16 cellular contexts compared by ENCODE assay signal in the genomic region with DNA sequence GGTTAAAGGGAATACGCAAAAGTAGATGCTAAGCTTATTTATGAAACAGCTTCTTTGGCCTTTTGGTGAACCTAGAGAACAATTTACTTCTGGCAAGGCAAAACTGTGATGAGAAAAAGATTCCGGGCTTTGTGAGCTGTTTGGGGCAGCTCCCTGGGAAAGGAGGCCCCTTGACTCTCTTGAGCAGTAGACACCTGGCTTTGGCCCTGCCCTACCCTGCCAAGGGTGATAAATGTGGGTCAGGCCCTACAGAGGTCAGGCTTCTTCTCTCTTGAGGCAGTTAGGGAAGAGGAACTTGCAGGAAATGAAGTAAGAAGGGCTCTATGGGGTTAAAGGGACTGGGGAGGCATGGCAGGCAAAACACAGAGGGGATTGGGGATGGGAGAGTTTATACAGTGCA.
A peak's percentile ranks its signal among the peaks of the same experiment; 100 is the strongest.
DNase-seq lines count a peak whose midpoint lies in the region; ATAC-seq and TF ChIP-seq lines count a peak whose summit lies in the region.
"Had no signal": no experiment of that assay in that cellular context is flagged by ENCODE, and none has a peak within 500 bp of the region (broad histone marks: within the 10 kb centered on the region; RNA-seq: fewer than 3 reads in every experiment).

No MANE protein-coding gene starts in this region.

- POLR2A ChIA-PET in CD4-positive, alpha-beta T cell (lab: Charles Lee), result interaction anchor here (0.6 to 4.8 kb wide), 2 partner anchors 10 to 53 kb away, joined by 3 to 27 read pairs; no protein-coding TSS in a partner anchor
- POLR2A ChIA-PET in activated CD8-positive, alpha-beta T cell treated with anti-CD3 and anti-CD28 coated beads for 36 hours (lab: Charles Lee), result interaction anchor here (0.9 to 1.4 kb wide), 2 partner anchors 10 to 16 kb away, joined by 4 to 5 read pairs; no protein-coding TSS in a partner anchor

- no peaks in the 10 kb centered on the region for H3K27me3 Mint-ChIP-seq in CD4-positive, alpha-beta T cell
- no peaks in the 10 kb centered on the region for H3K27me3 Mint-ChIP-seq in activated CD8-positive, alpha-beta T cell treated with anti-CD3 and anti-CD28 coated beads for 36 hours
- H3K27me3 Mint-ChIP-seq in mesothelial cell of epicardium (ENCODE audit: low read depth), result no peaks in the 10 kb centered on the region

- no peaks in the 10 kb centered on the region for H3K9me3 ChIP-seq in CD4-positive, alpha-beta T cell (ENCODE audit: control insufficient read depth, low read length)
- H3K9me3 ChIP-seq in sigmoid colon, result no peaks in the 10 kb centered on the region
- H3K9me3 ChIP-seq: transverse colon had no signal

- peak overlapping the region; percentile 49 for H3K4me3 Mint-ChIP-seq in CD4-positive, alpha-beta T cell
- H3K4me3 Mint-ChIP-seq in activated CD8-positive, alpha-beta T cell treated with anti-CD3 and anti-CD28 coated beads for 36 hours, result no peak overlapping the region
- H3K4me3 Mint-ChIP-seq in mesothelial cell of epicardium, result no peak overlapping the region
- H3K4me3 Mint-ChIP-seq: IgD-negative memory B cell, neural crest cell had no signal

- H3K4me3 ChIP-seq in HL-60 (replicated peaks; ENCODE audit: insufficient read depth, low read length) (no peak overlapping the region), sigmoid colon (no peak overlapping the region)
- H3K4me3 ChIP-seq: transverse colon had no signal

- no peaks in the 10 kb centered on the region for H3K4me1 ChIP-seq in sigmoid colon
- H3K4me1 ChIP-seq: transverse colon had no signal

- CTCF ChIA-PET in CD4-positive, alpha-beta T cell (lab: Charles Lee), result no interaction called here
- CTCF ChIA-PET in activated CD8-positive, alpha-beta T cell treated with anti-CD3 and anti-CD28 coated beads for 36 hours (lab: Charles Lee), result no interaction called here

- no peaks in the 10 kb centered on the region for H3K9me3 Mint-ChIP-seq in CD4-positive, alpha-beta T cell
- H3K9me3 Mint-ChIP-seq in activated CD8-positive, alpha-beta T cell treated with anti-CD3 and anti-CD28 coated beads for 36 hours, result peaks cover 7% of the 10 kb centered on the region
- peaks cover 36% of the 10 kb centered on the region for H3K9me3 Mint-ChIP-seq in mesothelial cell of epicardium

- H3K36me3 Mint-ChIP-seq in CD4-positive, alpha-beta T cell (ENCODE audit: low read depth), result peaks cover 6% of the 10 kb centered on the region
- peaks cover 82% of the 10 kb centered on the region for H3K36me3 Mint-ChIP-seq in activated CD8-positive, alpha-beta T cell treated with anti-CD3 and anti-CD28 coated beads for 36 hours (ENCODE audit: low read depth)
- no peaks in the 10 kb centered on the region for H3K36me3 Mint-ChIP-seq in mesothelial cell of epicardium
- H3K36me3 Mint-ChIP-seq: IgD-negative memory B cell had no signal

- TF ChIP-seq EP300 in sigmoid colon (IDR thresholded peaks at IDR 0.05), result no peak

- TF ChIP-seq CTCF in CD4-positive, alpha-beta T cell (IDR thresholded peaks at IDR 0.05), result no peak
- no peak for TF ChIP-seq CTCF in HL-60 (IDR thresholded peaks at IDR 0.05; ENCODE audit: insufficient read depth, low read length)
- no peak for TF ChIP-seq CTCF in activated CD8-positive, alpha-beta T cell treated with anti-CD3 and anti-CD28 coated beads for 36 hours (IDR thresholded peaks at IDR 0.05)
- TF ChIP-seq CTCF in mesothelial cell of epicardium (IDR thresholded peaks at IDR 0.05; ENCODE audit: unreplicated experiment), result no peak
- no peak for TF ChIP-seq CTCF in sigmoid colon (IDR thresholded peaks at IDR 0.05)

- H3K4me1 Mint-ChIP-seq in CD4-positive, alpha-beta T cell (ENCODE audit: low read depth), result peaks cover 75% of the 10 kb centered on the region
- peaks cover 79% of the 10 kb centered on the region for H3K4me1 Mint-ChIP-seq in activated CD8-positive, alpha-beta T cell treated with anti-CD3 and anti-CD28 coated beads for 36 hours (ENCODE audit: low read depth)
- peaks cover 31% of the 10 kb centered on the region for H3K4me1 Mint-ChIP-seq in mesothelial cell of epicardium

- intact Hi-C loops in CD4-positive, alpha-beta T cell (cut with DNase I, micrococcal nuclease), result loop anchor here in 1 of 2 experiments (10.0 kb wide), 1 partner anchor 114 kb away; no protein-coding TSS in a partner anchor
- intact Hi-C loops in activated CD8-positive, alpha-beta T cell treated with anti-CD3 and anti-CD28 coated beads for 36 hours (cut with micrococcal nuclease), result no loop called here
- intact Hi-C loops in sigmoid colon (cut with DNase I), result no loop called here

- peak overlapping the region; percentile 99 for H3K27ac Mint-ChIP-seq in CD4-positive, alpha-beta T cell
- peak overlapping the region; percentile 100 for H3K27ac Mint-ChIP-seq in activated CD8-positive, alpha-beta T cell treated with anti-CD3 and anti-CD28 coated beads for 36 hours
- H3K27ac Mint-ChIP-seq in mesothelial cell of epicardium, result peak overlapping the region; percentile 94

- no peaks in the 10 kb centered on the region for H3K27me3 ChIP-seq in CD4-positive, alpha-beta T cell (ENCODE audit: control insufficient read depth, insufficient read depth, low read length)
- no peaks in the 10 kb centered on the region for H3K27me3 ChIP-seq in HL-60 (ENCODE audit: insufficient read depth, poor library complexity, severe bottlenecking)
- H3K27me3 ChIP-seq in sigmoid colon, result no peaks in the 10 kb centered on the region
- H3K27me3 ChIP-seq: transverse colon had no signal

- H3K27ac ChIP-seq in CD4-positive, alpha-beta T cell (ENCODE audit: low read depth, low read length), result peak overlapping the region; percentile 85
- H3K27ac ChIP-seq in HL-60 (replicated peaks) (no peak overlapping the region), sigmoid colon (no peak overlapping the region)
- H3K27ac ChIP-seq: transverse colon, VCaP had no signal

- no peak for TF ChIP-seq POLR2A in sigmoid colon (IDR thresholded peaks at IDR 0.05)

- H3K36me3 ChIP-seq in sigmoid colon, result no peaks in the 10 kb centered on the region
- H3K36me3 ChIP-seq: transverse colon had no signal

- WGBS in sigmoid colon, 2 donors, result 78 to 83% methylated on average over 2 of the region's 2 CpGs

- no peak for ATAC-seq in CD4-positive, alpha-beta T cell (ENCODE audit: poor library complexity)
- no peak for ATAC-seq in activated CD8-positive, alpha-beta T cell treated with anti-CD3 and anti-CD28 coated beads for 36 hours
- no peak for ATAC-seq in activated CD4-positive, CD25-positive, alpha-beta regulatory T cell treated with anti-CD3 and anti-CD28 coated beads, Interleukin-2, amount 50 U/mL, for 24 hours

- DNase-seq in CD4-positive, alpha-beta T cell, result no peak
- DNase-seq in HL-60 (ENCODE audit: low read depth in 1 of 2, low spot score in 1 of 2), result peak; percentile 18 to 24
- no peak for DNase-seq in activated CD8-positive, alpha-beta T cell treated with anti-CD3 and anti-CD28 coated beads for 36 hours
- DNase-seq in mesothelial cell of epicardium (ENCODE audit: low spot score in 2 of 2, unreplicated experiment in 2 of 2), result no peak
- no peak for DNase-seq in stimulated activated naive CD4-positive, alpha-beta T cell treated with Interleukin-2 at 50 U/mL for 16 hours (lab: John Stamatoyannopoulos, UW)
- no peak for DNase-seq in NCI-H748 (lab: John Stamatoyannopoulos, UW; ENCODE audit: unreplicated experiment)
- no peak for DNase-seq in sigmoid colon
- DNase-seq: head of caudate nucleus, mammary epithelial cell, NCI-H1417, NCI-H226, transverse colon had no signal

Comparison
In these comparisons a context has a peak if more than half of its experiments do, and no peak if none do; other contexts are left out.
1. DNase-seq: peak in HL-60 (2 of 2); none in CD4-positive, alpha-beta T cell (0 of 10), activated CD8-positive, alpha-beta T cell treated with anti-CD3 and anti-CD28 coated beads for 36 hours (single experiment), mesothelial cell of epicardium (0 of 2), stimulated activated naive CD4-positive, alpha-beta T cell treated with Interleukin-2 at 50 U/mL for 16 hours (single experiment), NCI-H748 (single experiment) and sigmoid colon (single experiment).
2. Peak in every context shown above with its lines, with median percentiles within 50 percentile points of each other: H3K27ac Mint-ChIP-seq.